In genomic region chr15:37931321-37931720, GRCh38 we compare ENCODE assay signal across 23 cellular contexts. TPM values are rescaled to one million over a fixed set of nuclear protein-coding genes. Genes with fewer than 3 reads are reported as not detected.
"Had no signal": no experiment of that assay in that cellular context is flagged by ENCODE, and none has a peak within 500 bp of the region (broad histone marks: within the 10 kb centered on the region; RNA-seq: fewer than 3 reads in every experiment).

No MANE protein-coding gene starts in this region.

- ATAC-seq: heart left ventricle; left lobe of liver; naive thymus-derived CD4-positive, alpha-beta T cell; psoas muscle; sciatic nerve had no signal

- H3K9me3 Mint-ChIP-seq: nephron progenitor cell had no signal

- H3K27ac Mint-ChIP-seq: naive thymus-derived CD4-positive, alpha-beta T cell; nephron progenitor cell had no signal

- H3K4me3 Mint-ChIP-seq: naive thymus-derived CD4-positive, alpha-beta T cell; nephron progenitor cell had no signal

- DNase-seq: colonic mucosa; esophagus squamous epithelium; foreskin melanocyte; heart left ventricle; hippocampal formation; islet precursor cell; mammary epithelial cell; naive thymus-derived CD4-positive, alpha-beta T cell; nephron progenitor cell; psoas muscle; retina; stimulated activated CD4-positive, alpha-beta T cell treated with anti-CD3 and anti-CD28 coated beads, Interleukin-12 subunit alpha, Interleukin-12 subunit beta, amount 100 ng/mL, for 4 hours; stimulated activated naive CD4-positive, alpha-beta T cell; trophoblast cell had no signal

- H3K27me3 ChIP-seq: colonic mucosa, esophagus squamous epithelium had no signal

- H3K9me3 ChIP-seq: colonic mucosa, esophagus squamous epithelium, heart left ventricle, psoas muscle had no signal

- H3K4me3 ChIP-seq: colonic mucosa, esophagus squamous epithelium, heart left ventricle, psoas muscle, skin epidermis had no signal

- H3K36me3 ChIP-seq: colonic mucosa, esophagus squamous epithelium, heart left ventricle had no signal

- H3K4me1 ChIP-seq: colonic mucosa, esophagus squamous epithelium, heart left ventricle, psoas muscle had no signal

- H3K36me3 Mint-ChIP-seq: naive thymus-derived CD4-positive, alpha-beta T cell had no signal

- H3K4me1 Mint-ChIP-seq: naive thymus-derived CD4-positive, alpha-beta T cell had no signal

- H3K27ac ChIP-seq: colonic mucosa, esophagus squamous epithelium, heart left ventricle, psoas muscle, skin epidermis had no signal

RNA-seq across cellular contexts. Expression of gene TMCO5A, which starts 3.1 kb away (rescaled TPM):
- total RNA-seq: colonic mucosa; dermis blood vessel endothelial cell; epithelial cell of proximal tubule; esophagus squamous epithelium; heart left ventricle; left lobe of liver; lower leg skin; mammary epithelial cell; mesenteric fat pad; naive thymus-derived CD4-positive, alpha-beta T cell; osteoblast; psoas muscle; sciatic nerve; urinary bladder had no signal
